In the genomic region with DNA sequence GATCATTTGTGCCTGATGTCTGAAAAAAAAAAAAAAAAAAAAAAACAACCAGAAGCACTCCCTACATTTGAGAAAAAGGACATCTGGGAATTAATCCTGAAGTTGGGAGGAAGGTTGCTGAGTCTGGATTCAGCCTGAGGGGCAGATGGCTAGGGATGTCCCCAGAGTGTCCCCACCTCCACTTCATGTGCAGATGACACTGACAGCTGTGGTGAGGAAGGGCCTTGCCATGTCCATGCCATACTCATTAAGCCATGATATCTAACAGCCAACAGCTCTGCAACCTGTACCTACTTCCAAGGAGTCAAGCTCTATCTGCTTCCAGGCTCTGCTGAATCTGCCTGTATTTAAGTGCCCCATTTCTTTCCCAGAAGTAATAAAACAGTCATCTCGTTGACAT, we compare ENCODE assay signal across 16 cellular contexts.
A peak's percentile ranks its signal among the peaks of the same experiment; 100 is the strongest.
DNase-seq lines count a peak whose midpoint lies in the region; TF ChIP-seq lines count a peak whose summit lies in the region.
"Had no signal": no experiment of that assay in that cellular context is flagged by ENCODE, and none has a peak within 500 bp of the region (broad histone marks: within the 10 kb centered on the region; RNA-seq: fewer than 3 reads in every experiment).

No MANE protein-coding gene starts in this region.

- no peak overlapping the region for H3K27ac ChIP-seq in dorsolateral prefrontal cortex
- H3K27ac ChIP-seq: HL-60 had no signal

- H3K4me3 ChIP-seq in dorsolateral prefrontal cortex = no peak overlapping the region

- TF ChIP-seq CTCF in GM20000 (IDR thresholded peaks at IDR 0.05; ENCODE audit: extremely low read depth, missing control alignments) = no peak
- TF ChIP-seq CTCF in dorsolateral prefrontal cortex (IDR thresholded peaks at IDR 0.05 in 54 of 56, conservative IDR thresholded peaks at IDR 0.05 in 2 of 56; ENCODE audit: low read depth in 1 of 56, partially characterized antibody in 56 of 56) = no peak

- H3K27me3 ChIP-seq in dorsolateral prefrontal cortex = peaks cover 0 to 6% (median 0%) of the 10 kb centered on the region in 45 donors

- intact Hi-C loops in dorsolateral prefrontal cortex (cut with DNase I) = no loop called here

- DNase-seq in NCI-H82 (lab: John Stamatoyannopoulos, UW) = peak; percentile 46
- DNase-seq in NCI-H82 treated with DMSO at 0.1 percent for 48 hours (lab: John Stamatoyannopoulos, UW; ENCODE audit: unreplicated experiment) = no peak
- peak; percentile 1 for DNase-seq in DMS 273 treated with DMSO at 0.1 percent for 48 hours (lab: John Stamatoyannopoulos, UW)
- DNase-seq in NCI-H524 treated with DMSO at 0.1 percent for 48 hours (lab: John Stamatoyannopoulos, UW) = peak; percentile 99
- DNase-seq in DMS79 (lab: John Stamatoyannopoulos, UW) = no peak
- no peak for DNase-seq in GM20000 (ENCODE audit: low spot score)
- no peak for DNase-seq in dorsolateral prefrontal cortex
- DNase-seq: 8988T; AML-193; C1 segment of cervical spinal cord; Calu3; CD4-positive, alpha-beta T cell; DMS153; DND-41; GF-D8 had no signal

Comparison
In these comparisons a context has a peak if more than half of its experiments do, and no peak if none do; other contexts are left out.
1. DNase-seq: peak in NCI-H82 (single experiment), DMS 273 treated with DMSO at 0.1 percent for 48 hours (single experiment) and NCI-H524 treated with DMSO at 0.1 percent for 48 hours (single experiment); none in NCI-H82 treated with DMSO at 0.1 percent for 48 hours (single experiment), DMS79 (single experiment), GM20000 (single experiment) and dorsolateral prefrontal cortex (0 of 10).